In genomic region chr21:42472521-42472920, GRCh38 we compare ENCODE assay signal across 25 cellular contexts. TPM values are rescaled to one million over a fixed set of nuclear protein-coding genes. Genes with fewer than 3 reads are reported as not detected.
DNase-seq lines count a peak whose midpoint lies in the region; ATAC-seq lines count a peak whose summit lies in the region.
"Had no signal": no experiment of that assay in that cellular context is flagged by ENCODE, and none has a peak within 500 bp of the region (broad histone marks: within the 10 kb centered on the region; RNA-seq: fewer than 3 reads in every experiment).

No MANE protein-coding gene starts in this region.

- H3K4me1 ChIP-seq in BLaER1 treated with 17β-estradiol and CSF1 and Interleukin-3, amounts not matched to agents 10 nM and 100 nM, result peaks cover 11 to 38% (median 26%) of the 10 kb centered on the region in 10 experiments
- peaks cover 0 to 2% of the 10 kb centered on the region in 2 donors for H3K4me1 ChIP-seq in neuronal stem cell (ENCODE audit: control insufficient read depth in 2 of 2, insufficient read depth in 1 of 2, low read depth in 1 of 2, low read length in 2 of 2)

- peak; percentile 22 for DNase-seq in activated CD8-positive, alpha-beta memory T cell treated with anti-CD3 and anti-CD28 coated beads, Interleukin-2, amount 50 U/mL, for 48 hours
- no peak for DNase-seq in activated CD8-positive, alpha-beta memory T cell treated with anti-CD3 and anti-CD28 coated beads, Interleukin-2, amount 50 U/mL, for 4 hours
- DNase-seq in OCI-M1 (lab: John Stamatoyannopoulos, UW) (peak; percentile 29), neuronal stem cell (ENCODE audit: low spot score) (no peak), NCI-H524 (lab: John Stamatoyannopoulos, UW) (no peak)
- DNase-seq: AML-193; Caco-2; CD8-positive, alpha-beta T cell; GF-D8; MM.1S; NCI-H2029; NCI-H2227 treated with DMSO at 0.1 percent for 48 hours; NCI-H748 treated with DMSO at 0.1 percent for 48 hours; PC-9; SJCRH30 had no signal

- no peak overlapping the region for H3K23ac ChIP-seq in neuronal stem cell (ENCODE audit: low read depth, low read length, poor library complexity)

- H3K4me2 ChIP-seq in BLaER1 treated with 17β-estradiol and CSF1 and Interleukin-3, amounts not matched to agents 10 nM and 100 nM, result peak overlapping the region in 7 of 11 experiments; percentile 46 to 76 (median 69); a peak in 7 of 22 replicates
- H3K4me2 ChIP-seq in neuronal stem cell (ENCODE audit: insufficient read depth, low read length, poor library complexity, severe bottlenecking), result no peak overlapping the region
- H3K4me2 ChIP-seq: KMS-11, PC-9 had no signal

- no peak overlapping the region for H2AFZ ChIP-seq in neuronal stem cell (ENCODE audit: low read length)
- H2AFZ ChIP-seq: PC-9 had no signal

- peaks cover 0 to 24% (median 4%) of the 10 kb centered on the region in 11 experiments; a peak in 6 of 22 replicates for H3K27me3 ChIP-seq in BLaER1 treated with 17β-estradiol and CSF1 and Interleukin-3, amounts not matched to agents 10 nM and 100 nM
- peaks cover 0 to 4% (median 0%) of the 10 kb centered on the region in 3 experiments for H3K27me3 ChIP-seq in neuronal stem cell (ENCODE audit: control insufficient read depth in 3 of 3, insufficient read depth in 3 of 3, low read depth in 1 of 3, low read length in 3 of 3)

- no peaks in the 10 kb centered on the region for H3K79me1 ChIP-seq in neuronal stem cell (ENCODE audit: low read depth, low read length)

- H2BK12ac ChIP-seq in neuronal stem cell (ENCODE audit: low read length), result no peak overlapping the region

- no peak overlapping the region for H3K9ac ChIP-seq in BLaER1 treated with 17β-estradiol and CSF1 and Interleukin-3, amounts not matched to agents 10 nM and 100 nM
- H3K9ac ChIP-seq in neuronal stem cell (ENCODE audit: low read depth, low read length, poor library complexity), result no peak overlapping the region
- H3K9ac ChIP-seq: KMS-11 had no signal

- H3K14ac ChIP-seq in neuronal stem cell (ENCODE audit: low read length), result peak overlapping the region; percentile 47

- H3K4ac ChIP-seq in neuronal stem cell (ENCODE audit: low read length), result no peak overlapping the region

- H3K18ac ChIP-seq in neuronal stem cell (ENCODE audit: low read length), result no peak overlapping the region

- H2BK5ac ChIP-seq in neuronal stem cell (ENCODE audit: low read length), result no peak overlapping the region

- WGBS in neuronal stem cell (ENCODE audit: extremely low coverage in 2 of 2, insufficient read length in 2 of 2, insufficient replicate concordance in 1 of 2), 2 donors, result no CpG with 5 or more reads among the region's 7 CpGs

- H3K27ac ChIP-seq in BLaER1 treated with 17β-estradiol and CSF1 and Interleukin-3, amounts not matched to agents 10 nM and 100 nM, result no peak overlapping the region
- no peak overlapping the region for H3K27ac ChIP-seq in neuronal stem cell (replicated peaks; ENCODE audit: low read length)
- H3K27ac ChIP-seq: C4-2B, KMS-11, SJCRH30 had no signal

- no peak overlapping the region for H4K8ac ChIP-seq in neuronal stem cell (ENCODE audit: low read depth, low read length)

- ATAC-seq in GM18867 (IDR thresholded peaks at IDR 0.05; ENCODE audit: unreplicated experiment) (no peak), GM18858 (IDR thresholded peaks at IDR 0.05; ENCODE audit: unreplicated experiment) (no peak)
- ATAC-seq: CD8-positive, alpha-beta T cell; HCT116; Right ventricle myocardium inferior; SK-N-SH treated with all-trans-retinoic acid at 6 μM for 48 hours had no signal

- H4K20me1 ChIP-seq in BLaER1 treated with 17β-estradiol and CSF1 and Interleukin-3, amounts not matched to agents 10 nM and 100 nM, result peaks cover 0 to 6% (median 0%) of the 10 kb centered on the region in 11 experiments; a peak in 1 of 22 replicates

- no peak overlapping the region for H2BK15ac ChIP-seq in neuronal stem cell (ENCODE audit: low read length)

- no peaks in the 10 kb centered on the region for H3K36me3 ChIP-seq in BLaER1 treated with 17β-estradiol and CSF1 and Interleukin-3, amounts not matched to agents 10 nM and 100 nM
- H3K36me3 ChIP-seq in neuronal stem cell (replicated peaks in 1 of 2; ENCODE audit: control insufficient read depth in 2 of 2, insufficient read depth in 2 of 2, low read length in 2 of 2), result no peaks in the 10 kb centered on the region
- H3K36me3 ChIP-seq: SJCRH30 had no signal

- H4K91ac ChIP-seq in neuronal stem cell (ENCODE audit: low read depth, low read length, poor library complexity), result no peak overlapping the region

- no peak overlapping the region for H2AK5ac ChIP-seq in neuronal stem cell (ENCODE audit: low read depth, low read length)

- no peak overlapping the region for H3K4me3 ChIP-seq in BLaER1 treated with 17β-estradiol and CSF1 and Interleukin-3, amounts not matched to agents 10 nM and 100 nM
- H3K4me3 ChIP-seq in neuronal stem cell (ENCODE audit: low read length in 2 of 2), result no peak overlapping the region
- H3K4me3 ChIP-seq: PC-9, SJCRH30 had no signal

- H3K9me3 ChIP-seq in BLaER1 treated with 17β-estradiol and CSF1 and Interleukin-3, amounts not matched to agents 10 nM and 100 nM (replicated peaks in 1 of 11), result no peaks in the 10 kb centered on the region
- H3K9me3 ChIP-seq in neuronal stem cell (replicated peaks in 1 of 2; ENCODE audit: control insufficient read depth in 2 of 2, insufficient read depth in 1 of 2, low read depth in 1 of 2, low read length in 2 of 2), result no peaks in the 10 kb centered on the region
- H3K9me3 ChIP-seq: Caco-2, SJCRH30 had no signal

- H2BK120ac ChIP-seq in neuronal stem cell (ENCODE audit: low read depth, low read length), result no peak overlapping the region

RNA-seq across cellular contexts. Expression of gene RSPH1, which starts 23.5 kb away (rescaled TPM):
- 0.82 TPM for polyA plus RNA-seq in neuronal stem cell (2013, experiment 1 of 2)
- 0.89 TPM for polyA plus RNA-seq in neuronal stem cell (2013, experiment 2 of 2)
- polyA plus RNA-seq: AG04450, IgD-negative memory B cell had no signal

RNA-seq across cellular contexts. Expression of gene SLC37A1, which starts 41.1 kb away (rescaled TPM):
- polyA plus RNA-seq in neuronal stem cell (2013, experiment 1 of 2), result 9.1 TPM
- polyA plus RNA-seq in neuronal stem cell (2013, experiment 2 of 2), result 8.5 TPM

Comparison
In these comparisons a context has a peak if more than half of its experiments do, and no peak if none do; other contexts are left out.
1. DNase-seq: peak in activated CD8-positive, alpha-beta memory T cell treated with anti-CD3 and anti-CD28 coated beads, Interleukin-2, amount 50 U/mL, for 48 hours (single experiment) and OCI-M1 (single experiment); none in activated CD8-positive, alpha-beta memory T cell treated with anti-CD3 and anti-CD28 coated beads, Interleukin-2, amount 50 U/mL, for 4 hours (single experiment), neuronal stem cell (single experiment) and NCI-H524 (0 of 2).